1 cellular context compared by ENCODE assay signal in the genomic region with DNA sequence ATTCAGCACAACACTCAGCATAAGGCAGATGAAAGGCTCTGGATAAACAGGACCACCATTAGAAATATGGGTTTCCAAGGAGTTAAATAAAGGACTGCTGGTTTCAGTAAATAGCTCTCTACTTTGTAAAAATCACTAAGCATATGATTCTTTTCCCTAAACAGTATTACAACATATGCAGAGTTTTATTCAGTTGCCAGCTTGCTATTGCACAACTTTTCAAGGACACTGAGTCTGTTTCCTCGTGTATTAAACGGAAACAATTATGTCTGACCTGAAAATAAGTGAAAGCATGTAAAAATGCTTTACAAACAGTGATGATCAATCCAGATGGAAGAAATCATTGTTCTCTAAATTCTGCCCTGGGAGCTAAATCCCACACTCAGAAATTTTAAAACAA.
TF ChIP-seq lines count a peak whose summit lies in the region.

No MANE protein-coding gene starts in this region.

TF ChIP-seq in liver, 16 proteins besides CTCF, POLR2A, EP300 and RAD21 (continued from another document):
- TF ChIP-seq, protein P1, sequence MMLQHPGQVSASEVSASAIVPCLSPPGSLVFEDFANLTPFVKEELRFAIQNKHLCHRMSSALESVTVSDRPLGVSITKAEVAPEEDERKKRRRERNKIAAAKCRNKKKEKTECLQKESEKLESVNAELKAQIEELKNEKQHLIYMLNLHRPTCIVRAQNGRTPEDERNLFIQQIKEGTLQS (IDR thresholded peaks at IDR 0.05): no peak
